ENCODE assay signal across 14 cellular contexts in the genomic region with DNA sequence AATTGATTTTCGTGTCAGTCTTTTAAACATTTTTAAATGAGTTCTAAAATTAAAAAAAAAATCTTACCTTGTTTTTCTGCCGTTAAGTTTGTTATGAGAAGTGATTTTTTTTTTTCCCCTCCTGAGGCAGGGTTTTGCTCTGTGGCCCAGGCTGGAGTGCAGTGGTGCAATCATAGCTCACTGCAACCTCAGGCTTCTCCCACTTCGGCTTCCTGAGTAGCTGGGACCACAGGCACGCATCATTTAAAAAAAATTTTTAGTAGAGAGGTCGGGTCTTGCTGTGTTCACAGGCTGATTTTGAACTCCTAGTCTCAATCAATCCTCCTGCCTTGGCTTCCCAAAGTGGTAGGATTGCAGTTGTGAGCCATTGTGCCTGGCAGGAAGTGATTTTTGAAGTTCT.
"Had no signal": no experiment of that assay in that cellular context is flagged by ENCODE, and none has a peak within 500 bp of the region (broad histone marks: within the 10 kb centered on the region; RNA-seq: fewer than 3 reads in every experiment).

No MANE protein-coding gene starts in this region.

- H3K4me3 Mint-ChIP-seq: activated T-cell treated with anti-CD3 and anti-CD28 coated beads, Interleukin-2, amount 50 U/mL, for 24 hours; T-helper 1 cell treated with Interleukin-12 subunit alpha and Interleukin-12 subunit beta and Interleukin-4 antibody, amounts not matched to agents 30 μg/mL and 1 μg/mL, for 36 hours had no signal

- DNase-seq: activated CD4-positive, alpha-beta T cell treated with anti-CD3 and anti-CD28 coated beads, Interleukin-2, amount 50 U/mL, for 1 hour; activated effector memory CD4-positive, alpha-beta T cell treated with anti-CD3 and anti-CD28 coated beads, Interleukin-2, amount 50 U/mL, for 16 hours; activated T-cell treated with anti-CD3 and anti-CD28 coated beads, Interleukin-2, amount 50 U/mL, for 24 hours; colonic mucosa; effector CD8-positive, alpha-beta T cell; gastrocnemius medialis; hippocampal formation; left ventricle myocardium superior; mesenchymal stem cell; retina; stimulated activated CD4-positive, alpha-beta T cell treated with anti-CD3 and anti-CD28 coated beads, Interleukin-15, amount 100 ng/mL, for 24 hours; stimulated activated CD4-positive, alpha-beta T cell treated with anti-CD3 and anti-CD28 coated beads, Interleukin-4, amount 100 ng/mL, for 24 hours; thyroid gland had no signal

- H3K9me3 ChIP-seq: colonic mucosa, gastrocnemius medialis, thyroid gland had no signal

- H3K4me3 ChIP-seq: colonic mucosa, gastrocnemius medialis, thyroid gland had no signal

- H3K9me3 Mint-ChIP-seq: activated T-cell treated with anti-CD3 and anti-CD28 coated beads, Interleukin-2, amount 50 U/mL, for 24 hours; T-helper 1 cell treated with Interleukin-12 subunit alpha and Interleukin-12 subunit beta and Interleukin-4 antibody, amounts not matched to agents 30 μg/mL and 1 μg/mL, for 36 hours had no signal

- H3K27me3 ChIP-seq: colonic mucosa, gastrocnemius medialis, thyroid gland had no signal

- H3K27ac Mint-ChIP-seq: activated T-cell treated with anti-CD3 and anti-CD28 coated beads, Interleukin-2, amount 50 U/mL, for 24 hours; T-helper 1 cell treated with Interleukin-12 subunit alpha and Interleukin-12 subunit beta and Interleukin-4 antibody, amounts not matched to agents 30 μg/mL and 1 μg/mL, for 36 hours had no signal

- H3K27ac ChIP-seq: colonic mucosa, gastrocnemius medialis, thyroid gland had no signal

- ATAC-seq: gastrocnemius medialis, left ventricle myocardium superior had no signal

- H3K27me3 Mint-ChIP-seq: activated T-cell treated with anti-CD3 and anti-CD28 coated beads, Interleukin-2, amount 50 U/mL, for 24 hours had no signal

- H3K4me1 ChIP-seq: colonic mucosa, gastrocnemius medialis, thyroid gland had no signal
